Comparison of ENCODE assay signal across 17 cellular contexts in genomic region chr1:180386740-180387367, GRCh38.
"Had no signal": no experiment of that assay in that cellular context is flagged by ENCODE, and none has a peak within 500 bp of the region (broad histone marks: within the 10 kb centered on the region; RNA-seq: fewer than 3 reads in every experiment).

No MANE protein-coding gene starts in this region.

- H3K27ac ChIP-seq: body of pancreas, lower lobe of right lung, parathyroid adenoma, uterus, VCaP had no signal

- H3K27me3 Mint-ChIP-seq: activated naive CD4-positive, alpha-beta T cell treated with anti-CD3 and anti-CD28 coated beads, Interleukin-2, amount 50 U/mL, for 24 hours; T-cell had no signal

- H3K4me3 ChIP-seq: body of pancreas, lower lobe of right lung, uterus had no signal

- H3K36me3 ChIP-seq: lower lobe of right lung, uterus had no signal

- H3K9me3 ChIP-seq: body of pancreas had no signal

- H3K4me1 ChIP-seq: lower lobe of right lung, parathyroid adenoma, uterus had no signal

- H3K27ac Mint-ChIP-seq: activated naive CD4-positive, alpha-beta T cell treated with anti-CD3 and anti-CD28 coated beads, Interleukin-2, amount 50 U/mL, for 24 hours; T-cell had no signal

- ATAC-seq: body of pancreas, lower lobe of right lung, T-cell had no signal

- H3K27me3 ChIP-seq: body of pancreas, uterus had no signal

- H3K4me3 Mint-ChIP-seq: activated naive CD4-positive, alpha-beta T cell treated with anti-CD3 and anti-CD28 coated beads, Interleukin-2, amount 50 U/mL, for 24 hours; T-cell had no signal

- H2AFZ ChIP-seq: parathyroid adenoma had no signal

- H3K9ac ChIP-seq: parathyroid adenoma had no signal

- DNase-seq: activated CD4-positive, alpha-beta T cell treated with anti-CD3 and anti-CD28 coated beads, Interleukin-2, amount 50 U/mL, for 1 hour; activated effector memory CD4-positive, alpha-beta T cell treated with Interleukin-2 at 50 U/mL for 16 hours; body of pancreas; central memory CD4-positive, alpha-beta T cell; cortex of kidney; effector CD8-positive, alpha-beta T cell; glutamatergic neuron; lower lobe of right lung; midbrain; stimulated activated CD4-positive, alpha-beta T cell treated with anti-CD3 and anti-CD28 coated beads, Interleukin-4, amount 100 ng/mL, for 1 hour; stimulated activated CD8-positive, alpha-beta memory T cell treated with anti-CD3 and anti-CD28 coated beads, Interleukin-4, amount 100 ng/mL, for 48 hours; T-cell; T1000; uterus had no signal
